Comparison of ENCODE assay signal across 20 cellular contexts in genomic region chr3:16808393-16809107, GRCh38.
DNase-seq lines count a peak whose midpoint lies in the region; ATAC-seq and TF ChIP-seq lines count a peak whose summit lies in the region.
"Had no signal": no experiment of that assay in that cellular context is flagged by ENCODE, and none has a peak within 500 bp of the region (broad histone marks: within the 10 kb centered on the region; RNA-seq: fewer than 3 reads in every experiment).

No MANE protein-coding gene starts in this region.

- TF ChIP-seq CTCF in GM10248 (IDR thresholded peaks at IDR 0.05; ENCODE audit: control extremely low read depth, extremely low read depth, low read depth, missing control alignments) = peak; percentile 34
- TF ChIP-seq CTCF in VCaP (conservative IDR thresholded peaks at IDR 0.05) = 0 out of 2 replicates have a peak, but pooled peaks have one; percentile 7

- POLR2A ChIA-PET in GM10248 (lab: Yijun Ruan, JAX) = no interaction called here

- ATAC-seq in left cardiac atrium (peak; percentile 59 to 79), GM21576 (IDR thresholded peaks at IDR 0.05; ENCODE audit: unreplicated experiment) (no peak)
- ATAC-seq in stimulated activated naive CD8-positive, alpha-beta T cell treated with anti-CD3 and anti-CD28 coated beads, Interleukin-15, Interleukin-2, amounts not matched to agents 100 U/mL and 50 U/mL, for 24 hours = no peak

- H3K27ac ChIP-seq in VCaP = no peak overlapping the region
- H3K27ac ChIP-seq: 22Rv1, BLaER1, Peyer's patch, thyroid gland had no signal

- DNase-seq in DMS 273 (lab: John Stamatoyannopoulos, UW; ENCODE audit: unreplicated experiment) (peak; percentile 45), DMS 273 treated with DMSO at 0.1 percent for 48 hours (lab: John Stamatoyannopoulos, UW) (no peak), GM10248 (ENCODE audit: extremely low spot score) (no peak), left cardiac atrium (no peak), iPS-NIHi11 (ENCODE audit: low spot score) (no peak)
- no peak for DNase-seq in stimulated activated naive CD8-positive, alpha-beta T cell treated with anti-CD3 and anti-CD28 coated beads, Interleukin-15, Interleukin-2, amounts not matched to agents 100 U/mL and 50 U/mL, for 24 hours
- DNase-seq: activated effector memory CD4-positive, alpha-beta T cell treated with Interleukin-2 at 50 U/mL for 16 hours; DMS79; H7; kidney glomerular epithelial cell; NCI-H1048; NCI-H345; Peyer's patch; stimulated activated CD4-positive, alpha-beta T cell treated with anti-CD3 and anti-CD28 coated beads, Interleukin-4, amount 100 ng/mL, for 24 hours; SW 1271; thyroid gland had no signal

- CTCF ChIA-PET in GM10248 (lab: Yijun Ruan, JAX) = interaction anchor here (0.6 to 3.0 kb wide), 4 partner anchors 12 to 178 kb away, joined by 3 to 17 read pairs (median 3); no protein-coding TSS in a partner anchor

- intact Hi-C loops in left cardiac atrium (cut with DNase I) = no loop called here

Comparison
In these comparisons a context has a peak if more than half of its experiments do, and no peak if none do; other contexts are left out.
1. ATAC-seq: peak in left cardiac atrium (2 of 2); none in stimulated activated naive CD8-positive, alpha-beta T cell treated with anti-CD3 and anti-CD28 coated beads, Interleukin-15, Interleukin-2, amounts not matched to agents 100 U/mL and 50 U/mL, for 24 hours (single experiment) and GM21576 (single experiment).